In genomic region chr3:172261053-172261452, GRCh38 we compare ENCODE assay signal across 15 cellular contexts.
A peak's percentile ranks its signal among the peaks of the same experiment; 100 is the strongest.
DNase-seq lines count a peak whose midpoint lies in the region; ATAC-seq and TF ChIP-seq lines count a peak whose summit lies in the region.
"Had no signal": no experiment of that assay in that cellular context is flagged by ENCODE, and none has a peak within 500 bp of the region (broad histone marks: within the 10 kb centered on the region; RNA-seq: fewer than 3 reads in every experiment).

No MANE protein-coding gene starts in this region.

- intact Hi-C loops in left ventricle myocardium inferior (cut with micrococcal nuclease) (no loop called here), Right ventricle myocardium inferior (cut with DNase I) (no loop called here)

- H3K9me3 ChIP-seq in left ventricle myocardium inferior (replicated peaks): no peaks in the 10 kb centered on the region
- H3K9me3 ChIP-seq: Peyer's patch had no signal

- peaks cover 4% of the 10 kb centered on the region for H3K36me3 ChIP-seq in left ventricle myocardium inferior

- peaks cover 82% of the 10 kb centered on the region for H3K4me1 ChIP-seq in left ventricle myocardium inferior

- in situ Hi-C loops in GM13977 (cut with MboI; ENCODE audit: low pct_unique_long_range_greater_than_20kb, low sequenced_read_pairs, unreplicated experiment): no loop called here

- peak overlapping the region; percentile 83 for H3K27ac ChIP-seq in left ventricle myocardium inferior (replicated peaks)

- H3K27me3 ChIP-seq in left ventricle myocardium inferior (ENCODE audit: low read depth): no peaks in the 10 kb centered on the region
- H3K27me3 ChIP-seq: Peyer's patch had no signal

- ATAC-seq in Right ventricle myocardium inferior (no peak), esophagus mucosa (peak; percentile 25), omental fat pad (ENCODE audit: low FRiP score) (peak; percentile 14), GM18520 (IDR thresholded peaks at IDR 0.05; ENCODE audit: unreplicated experiment) (no peak)

- no peak overlapping the region for H3K4me3 ChIP-seq in left ventricle myocardium inferior
- H3K4me3 ChIP-seq: Peyer's patch had no signal

- DNase-seq in left ventricle myocardium inferior (no peak), Right ventricle myocardium inferior (ENCODE audit: missing footprints) (no peak), omental fat pad (ENCODE audit: low spot score) (no peak), GM13977 (ENCODE audit: low spot score) (no peak), DMS153 treated with DMSO at 0.1 percent for 48 hours (lab: John Stamatoyannopoulos, UW; ENCODE audit: unreplicated experiment) (no peak)
- no peak for DNase-seq in activated CD4-positive, alpha-beta T cell treated with anti-CD3 and anti-CD28 coated beads, Interleukin-2, amount 50 U/mL, for 1 hour
- DNase-seq: CD4-positive, CD25-positive, alpha-beta regulatory T cell; central memory CD4-positive, alpha-beta T cell; Karpas-422; mesendoderm; NCI-H1105 treated with DMSO at 0.1 percent for 48 hours; Peyer's patch; stimulated activated CD4-positive, alpha-beta T cell treated with anti-CD3 and anti-CD28 coated beads, Interleukin-4, amount 100 ng/mL, for 24 hours had no signal

- TF ChIP-seq CTCF in left ventricle myocardium inferior (IDR thresholded peaks at IDR 0.05; ENCODE audit: borderline replicate concordance) (no peak), omental fat pad (IDR thresholded peaks at IDR 0.05) (no peak), GM13977 (IDR thresholded peaks at IDR 0.05; ENCODE audit: extremely low read depth, insufficient read depth, missing control alignments) (no peak)

Comparison
In these comparisons a context has a peak if more than half of its experiments do, and no peak if none do; other contexts are left out.
1. ATAC-seq: peak in esophagus mucosa (single experiment) and omental fat pad (single experiment); none in Right ventricle myocardium inferior (single experiment) and GM18520 (single experiment).